In genomic region chrX:137052641-137053235, GRCh38 we compare ENCODE assay signal across 9 cellular contexts.
DNase-seq lines count a peak whose midpoint lies in the region; ATAC-seq and TF ChIP-seq lines count a peak whose summit lies in the region.
"Had no signal": no experiment of that assay in that cellular context is flagged by ENCODE, and none has a peak within 500 bp of the region (broad histone marks: within the 10 kb centered on the region; RNA-seq: fewer than 3 reads in every experiment).

No MANE protein-coding gene starts in this region.

- DNase-seq in RWPE1 (ENCODE audit: low spot score) (no peak), choroid plexus epithelial cell (ENCODE audit: low read depth) (no peak), nephron progenitor cell (peak; percentile 18), RPMI8226 (no peak), hepatic stellate cell (ENCODE audit: low spot score) (no peak)

- H3K9ac ChIP-seq in ES-I3 (ENCODE audit: low read depth, low read length), result peak overlapping the region; percentile 56; the same call in 1 of the 2 replicates

- ATAC-seq in GM19328 (IDR thresholded peaks at IDR 0.05; ENCODE audit: unreplicated experiment), result no peak

- H3K27ac ChIP-seq in HEK293 (ENCODE audit: extremely low read depth, low read depth, low read length) (no peak overlapping the region), RWPE1 (no peak overlapping the region)
- H3K27ac ChIP-seq: SJSA1 had no signal

- TF ChIP-seq CTCF in HEK293 (tag by site-specific recombination; IDR thresholded peaks at IDR 0.05) (no peak), RWPE1 (conservative IDR thresholded peaks at IDR 0.05; ENCODE audit: low read depth) (peak; percentile 31), choroid plexus epithelial cell (conservative IDR thresholded peaks at IDR 0.05; ENCODE audit: low read depth, low read length) (no peak), nephron progenitor cell (IDR thresholded peaks at IDR 0.05) (no peak)

- H3K36me3 ChIP-seq in ES-I3 (ENCODE audit: insufficient read depth, low read length) (no peaks in the 10 kb centered on the region), HEK293 (ENCODE audit: control insufficient read depth in 2 of 2, insufficient read depth in 1 of 2, low read length in 2 of 2) (no peaks in the 10 kb centered on the region)
- H3K36me3 ChIP-seq: SJSA1 had no signal

- H3K4me3 ChIP-seq in HEK293 (ENCODE audit: low read depth, low read length) (peak overlapping the region; percentile 28), choroid plexus epithelial cell (ENCODE audit: low read depth, low read length) (peak overlapping the region; percentile 48)

- POLR2A ChIA-PET in HEK293 (lab: Yijun Ruan, JAX) (no interaction called here), RWPE1 (lab: Yijun Ruan, JAX; ENCODE audit: low non-redundant PET) (no interaction called here)

- no peak overlapping the region for H3K27ac Mint-ChIP-seq in nephron progenitor cell

- no peaks in the 10 kb centered on the region for H3K4me1 ChIP-seq in ES-I3 (ENCODE audit: insufficient read depth, low read length)
- H3K4me1 ChIP-seq in HEK293 (ENCODE audit: control insufficient read depth, insufficient read depth, low read length), result no peaks in the 10 kb centered on the region

- H3K36me3 Mint-ChIP-seq in nephron progenitor cell (ENCODE audit: low read depth), result no peaks in the 10 kb centered on the region

- peaks cover 83% of the 10 kb centered on the region for H3K27me3 Mint-ChIP-seq in nephron progenitor cell (ENCODE audit: low read depth, poor library complexity)

- CTCF ChIA-PET in HEK293 (lab: Yijun Ruan, JAX), result interaction anchor here (0.5 to 1.9 kb wide), 23 partner anchors 10 to 354 kb away, joined by 3 to 13 read pairs (median 4); partner anchors contain the start of gene GPR101
- CTCF ChIA-PET in RWPE1 (lab: Yijun Ruan, JAX), result interaction anchor here (0.5 to 1.9 kb wide), 4 partner anchors 14 to 502 kb away, joined by 3 to 7 read pairs (median 4); no protein-coding TSS in a partner anchor

- peaks cover 52% of the 10 kb centered on the region for H3K9me3 Mint-ChIP-seq in nephron progenitor cell

- no peaks in the 10 kb centered on the region for H3K9me3 ChIP-seq in ES-I3 (ENCODE audit: control insufficient read depth, insufficient read depth, low read length)
- no peaks in the 10 kb centered on the region for H3K9me3 ChIP-seq in HEK293 (ENCODE audit: control insufficient read depth, insufficient read depth, low read depth, low read length)
- H3K9me3 ChIP-seq: SJSA1 had no signal

- H3K4me1 Mint-ChIP-seq in nephron progenitor cell, result no peaks in the 10 kb centered on the region

- peak overlapping the region; percentile 86 for H3K4me3 Mint-ChIP-seq in nephron progenitor cell

TF ChIP-seq in HEK293, 187 proteins besides CTCF, POLR2A, EP300 and RAD21:
- TF ChIP-seq ZNF654 (tag by site-specific recombination; IDR thresholded peaks at IDR 0.05; ENCODE audit: low read depth), result no peak
- TF ChIP-seq ZNF26 (tag by site-specific recombination; IDR thresholded peaks at IDR 0.05), result no peak
- TF ChIP-seq ZNF473 (tag by site-specific recombination; IDR thresholded peaks at IDR 0.05), result no peak
- peak; percentile 1; the same call in 1 of the 2 replicates for TF ChIP-seq ZNF2 (tag by site-specific recombination; IDR thresholded peaks at IDR 0.05)
- 0 out of 2 replicates have a peak, but pooled peaks have one; percentile 3 for TF ChIP-seq PATZ1 (tag by site-specific recombination; IDR thresholded peaks at IDR 0.05)
- TF ChIP-seq ZBTB26 (tag by site-specific recombination; optimal IDR thresholded peaks at IDR 0.05), result peak; percentile 16
- TF ChIP-seq YY2 (tag by site-specific recombination; IDR thresholded peaks at IDR 0.05), result no peak
TF ChIP-seq in HEK293: peak in this region for 3.
